Comparison of ENCODE assay signal across 1 cellular context in genomic region chr3:127750226-127751031, GRCh38.
TF ChIP-seq lines count a peak whose summit lies in the region.

No MANE protein-coding gene starts in this region.

TF ChIP-seq in H1, 55 proteins besides CTCF, POLR2A, EP300 and RAD21 (continued from another document):
- TF ChIP-seq SP4 (IDR thresholded peaks at IDR 0.05; ENCODE audit: low read length) (no peak), CBX8 (IDR thresholded peaks at IDR 0.05; ENCODE audit: borderline replicate concordance, low read depth, low read length) (no peak)
